In the genomic region with DNA sequence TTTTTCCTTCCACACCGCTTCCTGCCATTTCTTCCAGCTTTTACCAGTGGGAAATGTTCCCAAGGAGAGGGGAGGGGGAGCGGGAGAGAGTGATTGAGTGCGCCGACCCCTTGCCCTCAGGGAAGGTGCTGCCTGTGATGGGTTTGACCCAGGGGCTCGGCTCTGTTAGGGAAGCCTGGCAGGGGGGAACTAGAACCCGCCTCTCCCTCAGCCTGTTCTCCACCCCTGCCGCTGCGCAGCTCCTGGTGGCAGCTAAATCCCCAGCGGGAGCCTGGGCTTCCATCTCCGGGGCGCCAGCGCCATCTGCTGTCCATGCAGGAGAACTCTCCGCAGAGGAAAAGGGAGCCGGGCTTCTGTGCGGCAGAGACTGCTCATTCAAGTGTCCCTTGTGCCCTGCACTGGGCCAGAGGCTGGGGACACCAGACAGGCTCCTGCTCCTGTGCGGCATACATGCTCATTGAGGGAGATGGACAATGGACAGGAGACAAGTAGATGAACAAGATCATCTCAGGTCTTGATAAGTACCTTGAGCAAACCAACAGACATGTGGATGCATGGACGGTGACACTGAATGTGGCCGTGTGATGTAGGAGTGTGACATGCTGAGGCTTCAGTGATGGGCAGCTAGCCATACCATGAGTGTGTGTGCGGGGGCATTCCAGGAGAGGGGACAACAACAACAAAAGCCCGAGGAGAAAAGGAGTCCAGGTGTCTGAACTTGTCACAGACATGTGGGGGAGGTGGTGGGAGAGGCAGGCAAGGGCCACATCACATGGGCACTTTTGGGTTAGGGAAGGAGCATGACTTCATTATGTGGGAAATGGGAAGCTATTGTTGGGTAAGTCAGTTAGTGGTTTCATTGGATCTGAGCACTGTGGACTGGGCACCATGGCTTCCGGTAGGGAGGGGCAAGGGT, we compare ENCODE assay signal across 8 cellular contexts. TPM values are rescaled to one million over a fixed set of nuclear protein-coding genes. Genes with fewer than 3 reads are reported as not detected.
DNase-seq lines count a peak whose midpoint lies in the region; ATAC-seq and TF ChIP-seq lines count a peak whose summit lies in the region.

No MANE protein-coding gene starts in this region.

- intact Hi-C loops in mammary epithelial cell (cut with micrococcal nuclease) = loop anchor here (1.0 to 2.0 kb wide), 8 partner anchors 32 to 370 kb away; partner anchors contain the start of genes GMPPA, NHEJ1, TUBA4A and TUBA4B

- H3K4me2 ChIP-seq in mammary epithelial cell (ENCODE audit: insufficient read depth, low read depth, low read length) = peak overlapping the region; percentile 45

- DNase-seq in AG09309 (ENCODE audit: low read depth) (peak; percentile 33), NCI-H2227 treated with DMSO at 0.1 percent for 48 hours (lab: John Stamatoyannopoulos, UW) (peak; percentile 91), WTC11 (ENCODE audit: low spot score) (peak; percentile 92), mammary epithelial cell (peak; percentile 57), iris pigment epithelial cell (ENCODE audit: low read depth) (peak; percentile 76)
- peak; percentile 72 to 80 for DNase-seq in stimulated activated CD4-positive, alpha-beta T cell treated with anti-CD3 and anti-CD28 coated beads, Interleukin-15, amount 100 ng/mL, for 48 hours (ENCODE audit: low read depth in 2 of 2)

- no peak overlapping the region for H3K27ac Mint-ChIP-seq in WTC11

- POLR2A ChIA-PET in WTC11 (lab: Charles Lee) = interaction anchor here (1.0 to 1.1 kb wide), 2 partner anchors 21 to 143 kb away, joined by 4 read pairs; no protein-coding TSS in a partner anchor

- dilution Hi-C loops in mammary epithelial cell (cut with HindIII; ENCODE audit: low sequenced_read_pairs) = loop anchor here (5.0 kb wide), 1 partner anchor 58 kb away; no protein-coding TSS in a partner anchor

- no peaks in the 10 kb centered on the region for H4K20me1 ChIP-seq in mammary epithelial cell (ENCODE audit: insufficient read depth, low read length)

- peak overlapping the region; percentile 60 for H3K4me3 Mint-ChIP-seq in WTC11

- H3K36me3 Mint-ChIP-seq in WTC11 = no peaks in the 10 kb centered on the region

- no peaks in the 10 kb centered on the region for H3K79me2 ChIP-seq in mammary epithelial cell (ENCODE audit: insufficient read depth, low read length)

- peak overlapping the region; percentile 51 for H2AFZ ChIP-seq in mammary epithelial cell (ENCODE audit: low read depth, low read length)

- H3K9me3 ChIP-seq in mammary epithelial cell (replicated peaks; ENCODE audit: insufficient read depth, low read length) = no peaks in the 10 kb centered on the region

- H3K4me3 ChIP-seq in AG09309 (ENCODE audit: control insufficient read depth, low read depth, low read length) = peak overlapping the region; percentile 24
- H3K4me3 ChIP-seq in mammary epithelial cell (replicated peaks in 1 of 3; ENCODE audit: insufficient read depth in 1 of 3, low read depth in 2 of 3, low read length in 3 of 3) = no peak overlapping the region

- H3K9me3 Mint-ChIP-seq in WTC11 = no peaks in the 10 kb centered on the region

- ATAC-seq in GM18868 (IDR thresholded peaks at IDR 0.05; ENCODE audit: unreplicated experiment) (peak; percentile 90), HG03103 (IDR thresholded peaks at IDR 0.05; ENCODE audit: low read depth, unreplicated experiment) (peak; percentile 80), WTC11 (peak; percentile 75)

- no peaks in the 10 kb centered on the region for H3K36me3 ChIP-seq in mammary epithelial cell (ENCODE audit: insufficient read depth, low read length)

- H3K27me3 ChIP-seq in mammary epithelial cell (ENCODE audit: insufficient read depth, low read length) = peaks cover 2% of the 10 kb centered on the region

- peaks cover 56% of the 10 kb centered on the region for H3K27me3 Mint-ChIP-seq in WTC11 (ENCODE audit: low read depth)

- BruUV-seq in mammary epithelial cell (replicated peaks; lab: Mats Ljungman, UMichigan) = no TSS peak

- in situ Hi-C loops in mammary epithelial cell (cut with MboI; ENCODE audit: low sequenced_read_pairs in 2 of 2) = no loop called here

- WGBS in mammary epithelial cell (ENCODE audit: low coverage, missing lambda C conversion rate) = 8% methylated on average over 16 of the region's 21 CpGs

- H3K9ac ChIP-seq in mammary epithelial cell (ENCODE audit: insufficient read depth, low read length) = no peak overlapping the region

- no peaks in the 10 kb centered on the region for H3K4me1 ChIP-seq in mammary epithelial cell (ENCODE audit: insufficient read depth, low read length)

- peak; percentile 99 for TF ChIP-seq CTCF in AG09309 (IDR thresholded peaks at IDR 0.05; ENCODE audit: control insufficient read depth, insufficient read depth, low read depth, low read length, missing control alignments)
- TF ChIP-seq CTCF in WTC11 (IDR thresholded peaks at IDR 0.05) = peak; percentile 88
- peak; percentile 93 to 99 for TF ChIP-seq CTCF in mammary epithelial cell (conservative IDR thresholded peaks at IDR 0.05 in 1 of 2, IDR thresholded peaks at IDR 0.05 in 1 of 2; ENCODE audit: extremely low read depth in 1 of 2, insufficient read depth in 1 of 2, low read depth in 1 of 2, low read length in 2 of 2)

- no peak overlapping the region for H3K27ac ChIP-seq in mammary epithelial cell (ENCODE audit: insufficient read depth, low read depth, low read length)

- CTCF ChIA-PET in WTC11 (lab: Charles Lee) = interaction anchor here (0.5 to 41.3 kb wide), 59 partner anchors 8 to 651 kb away, joined by 3 to 2316 read pairs (median 5); partner anchors contain the start of genes ASIC4, CHPF, DES and DNPEP
- CTCF ChIA-PET in mammary epithelial cell (lab: Charles Lee; ENCODE audit: low non-redundant PET) = interaction anchor here (0.6 to 1.3 kb wide), 13 partner anchors 10 to 487 kb away, joined by 3 to 45 read pairs (median 4); partner anchors contain the start of genes CHPF, DNPEP, GMPPA and TMEM198

- H3K4me1 Mint-ChIP-seq in WTC11 = peaks cover 30% of the 10 kb centered on the region

TF ChIP-seq in WTC11, 78 proteins besides CTCF, POLR2A, EP300 and RAD21:
- TF ChIP-seq ZNF423 (CRISPR knock-in tag; IDR thresholded peaks at IDR 0.05) = peak; percentile 96
- TF ChIP-seq ZNF138 (CRISPR knock-in tag; conservative IDR thresholded peaks at IDR 0.05) = 0 out of 2 replicates have a peak, but pooled peaks have one; percentile 61
- TF ChIP-seq GABPB1 (CRISPR knock-in tag; IDR thresholded peaks at IDR 0.05) = peak; percentile 49; the same call in 1 of the 2 replicates
- TF ChIP-seq TP53 (CRISPR knock-in tag; IDR thresholded peaks at IDR 0.05) = no peak
- TF ChIP-seq ZNF416 (CRISPR knock-in tag; IDR thresholded peaks at IDR 0.05) = no peak
- TF ChIP-seq, protein P1, sequence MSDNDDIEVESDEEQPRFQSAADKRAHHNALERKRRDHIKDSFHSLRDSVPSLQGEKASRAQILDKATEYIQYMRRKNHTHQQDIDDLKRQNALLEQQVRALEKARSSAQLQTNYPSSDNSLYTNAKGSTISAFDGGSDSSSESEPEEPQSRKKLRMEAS (CRISPR knock-in tag; IDR thresholded peaks at IDR 0.05) = 0 out of 2 replicates have a peak, but pooled peaks have one; percentile 34
- TF ChIP-seq, protein P2, sequence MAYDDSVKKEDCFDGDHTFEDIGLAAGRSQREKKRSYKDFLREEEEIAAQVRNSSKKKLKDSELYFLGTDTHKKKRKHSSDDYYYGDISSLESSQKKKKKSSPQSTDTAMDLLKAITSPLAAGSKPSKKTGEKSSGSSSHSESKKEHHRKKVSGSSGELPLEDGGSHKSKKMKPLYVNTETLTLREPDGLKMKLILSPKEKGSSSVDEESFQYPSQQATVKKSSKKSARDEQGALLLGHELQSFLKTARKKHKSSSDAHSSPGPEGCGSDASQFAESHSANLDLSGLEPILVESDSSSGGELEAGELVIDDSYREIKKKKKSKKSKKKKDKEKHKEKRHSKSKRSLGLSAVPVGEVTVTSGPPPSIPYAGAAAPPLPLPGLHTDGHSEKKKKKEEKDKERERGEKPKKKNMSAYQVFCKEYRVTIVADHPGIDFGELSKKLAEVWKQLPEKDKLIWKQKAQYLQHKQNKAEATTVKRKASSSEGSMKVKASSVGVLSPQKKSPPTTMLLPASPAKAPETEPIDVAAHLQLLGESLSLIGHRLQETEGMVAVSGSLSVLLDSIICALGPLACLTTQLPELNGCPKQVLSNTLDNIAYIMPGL (CRISPR knock-in tag; IDR thresholded peaks at IDR 0.05) = peak; percentile 38; the same call in 1 of the 2 replicates
- peak; percentile 31; the same call in 1 of the 2 replicates for TF ChIP-seq SP1 (CRISPR knock-in tag; conservative IDR thresholded peaks at IDR 0.05)

RNA-seq across cellular contexts. Expression of gene CHPF, which starts 13.3 kb away (rescaled TPM):
- total RNA-seq in WTC11 (2021) = 84.3 to 97.0 TPM (median 84.8 TPM) in 3 replicates
- total RNA-seq in mammary epithelial cell = 100 to 1,000 TPM; 114 to 274 TPM
- polyA plus RNA-seq in mammary epithelial cell = 101 TPM
- 18.2 TPM for polyA minus RNA-seq in mammary epithelial cell

RNA-seq across cellular contexts. Expression of gene TMEM198, which starts 13.5 kb away (rescaled TPM):
- total RNA-seq in WTC11 (2021) = 7.1 to 8.1 TPM (median 7.3 TPM) in 3 replicates
- 1 to 10 TPM; 1.3 to 5.2 TPM for total RNA-seq in mammary epithelial cell
- polyA plus RNA-seq in mammary epithelial cell = 2.0 TPM
- polyA minus RNA-seq in mammary epithelial cell = 0.26 TPM

RNA-seq across cellular contexts. Expression of gene ASIC4, which starts 16.0 kb away (rescaled TPM):
- 0.79 to 1.0 TPM (median 0.80 TPM) in 3 replicates for total RNA-seq in WTC11 (2021)
- under 1 TPM; 0.16 to 0.17 TPM for total RNA-seq in mammary epithelial cell
- polyA plus RNA-seq in mammary epithelial cell = 0.05 TPM
- not detected for polyA minus RNA-seq in mammary epithelial cell

RNA-seq across cellular contexts. Expression of gene GMPPA, which starts 31.6 kb away (rescaled TPM):
- total RNA-seq in WTC11 (2021) (44.2 to 51.9 TPM (median 49.5 TPM) in 3 replicates), mammary epithelial cell (10 to 100 TPM; 37.8 to 50.1 TPM)
- polyA plus RNA-seq in mammary epithelial cell = 69.6 TPM
- polyA minus RNA-seq in mammary epithelial cell = 90.8 TPM

RNA-seq across cellular contexts. Expression of gene OBSL1, which starts 41.0 kb away (rescaled TPM):
- total RNA-seq in WTC11 (2021) = 159 to 221 TPM (median 213 TPM) in 3 replicates
- 10 to 100 TPM; 32.6 to 52.8 TPM for total RNA-seq in mammary epithelial cell
- 30.8 TPM for polyA plus RNA-seq in mammary epithelial cell
- 39.7 TPM for polyA minus RNA-seq in mammary epithelial cell

Comparison
In these comparisons a context has a peak if more than half of its experiments do, and no peak if none do; other contexts are left out.
1. DNase-seq: peak in every context shown above with its lines; median percentile 92 in WTC11; 91 in NCI-H2227 treated with DMSO at 0.1 percent for 48 hours; 76 in iris pigment epithelial cell; 76 in stimulated activated CD4-positive, alpha-beta T cell treated with anti-CD3 and anti-CD28 coated beads, Interleukin-15, amount 100 ng/mL, for 48 hours; 57 in mammary epithelial cell; 33 in AG09309.